In the genomic region with DNA sequence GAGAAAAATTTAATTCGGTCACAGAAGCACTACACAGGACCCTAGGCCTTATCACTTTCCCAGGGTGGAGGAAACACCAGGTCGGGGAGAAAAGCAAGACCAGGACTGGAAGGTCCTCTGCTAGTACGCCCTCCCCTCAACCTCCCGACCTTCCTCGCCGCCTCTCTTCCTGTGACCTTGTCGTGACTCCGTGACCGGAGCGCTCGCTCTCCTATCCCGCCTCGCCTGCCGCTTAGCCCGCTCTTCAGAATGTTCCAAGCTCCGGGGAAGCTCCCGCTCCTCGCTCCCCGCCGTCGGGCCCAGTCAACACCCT, we compare ENCODE assay signal across 1 cellular context.
TF ChIP-seq lines count a peak whose summit lies in the region.

No MANE protein-coding gene starts in this region.

TF ChIP-seq in K562, 482 proteins besides CTCF, POLR2A, EP300 and RAD21 (continued from another document):
- no peak for TF ChIP-seq ZNF699 (CRISPR knock-in tag; IDR thresholded peaks at IDR 0.05; ENCODE audit: insufficient replicate concordance)
- peak; percentile 97 for TF ChIP-seq ESRRA (IDR thresholded peaks at IDR 0.05; ENCODE audit: borderline replicate concordance, low read depth)
- TF ChIP-seq ZBED1 (IDR thresholded peaks at IDR 0.05): peak; percentile 58; the same call in 1 of the 2 replicates
- TF ChIP-seq ZNF175 (CRISPR knock-in tag; IDR thresholded peaks at IDR 0.05; ENCODE audit: low read depth): no peak
- no peak for TF ChIP-seq CBFB (CRISPR knock-in tag; IDR thresholded peaks at IDR 0.05)
- no peak; the same call in none of the 2 replicates for TF ChIP-seq ELF1 (tag; IDR thresholded peaks at IDR 0.05)
- TF ChIP-seq NUFIP1 (IDR thresholded peaks at IDR 0.05; ENCODE audit: partially characterized antibody): no peak
- no peak for TF ChIP-seq FOXJ2 (tag; IDR thresholded peaks at IDR 0.05)
- TF ChIP-seq MCM2 (IDR thresholded peaks at IDR 0.05; ENCODE audit: low read depth): no peak
- no peak for TF ChIP-seq FOXA1 (IDR thresholded peaks at IDR 0.05; ENCODE audit: borderline replicate concordance)
- TF ChIP-seq TFAM (CRISPR knock-in tag; conservative IDR thresholded peaks at IDR 0.05): no peak
- no peak for TF ChIP-seq JUND (IDR thresholded peaks at IDR 0.05; ENCODE audit: borderline replicate concordance, low read depth, low read length)
- peak; percentile 20; the same call in 1 of the 3 replicates for TF ChIP-seq JUND (tag; IDR thresholded peaks at IDR 0.05; ENCODE audit: borderline replicate concordance, low read depth, low read length)
- TF ChIP-seq ZNF316 (IDR thresholded peaks at IDR 0.05): no peak
- TF ChIP-seq PURB (CRISPR knock-in tag; IDR thresholded peaks at IDR 0.05; ENCODE audit: low read depth): no peak
- 0 out of 2 replicates have a peak, but pooled peaks have one; percentile 4 for TF ChIP-seq CTBP1 (IDR thresholded peaks at IDR 0.05; ENCODE audit: borderline replicate concordance)
- 0 out of 2 replicates have a peak, but pooled peaks have one; percentile 28 for TF ChIP-seq BRD4 (IDR thresholded peaks at IDR 0.05)
- no peak for TF ChIP-seq TAF7 (tag; IDR thresholded peaks at IDR 0.05)
- TF ChIP-seq YBX1 (IDR thresholded peaks at IDR 0.05): no peak
- no peak for TF ChIP-seq ZNF232 (CRISPR knock-in tag; IDR thresholded peaks at IDR 0.05)
- TF ChIP-seq, protein P1, sequence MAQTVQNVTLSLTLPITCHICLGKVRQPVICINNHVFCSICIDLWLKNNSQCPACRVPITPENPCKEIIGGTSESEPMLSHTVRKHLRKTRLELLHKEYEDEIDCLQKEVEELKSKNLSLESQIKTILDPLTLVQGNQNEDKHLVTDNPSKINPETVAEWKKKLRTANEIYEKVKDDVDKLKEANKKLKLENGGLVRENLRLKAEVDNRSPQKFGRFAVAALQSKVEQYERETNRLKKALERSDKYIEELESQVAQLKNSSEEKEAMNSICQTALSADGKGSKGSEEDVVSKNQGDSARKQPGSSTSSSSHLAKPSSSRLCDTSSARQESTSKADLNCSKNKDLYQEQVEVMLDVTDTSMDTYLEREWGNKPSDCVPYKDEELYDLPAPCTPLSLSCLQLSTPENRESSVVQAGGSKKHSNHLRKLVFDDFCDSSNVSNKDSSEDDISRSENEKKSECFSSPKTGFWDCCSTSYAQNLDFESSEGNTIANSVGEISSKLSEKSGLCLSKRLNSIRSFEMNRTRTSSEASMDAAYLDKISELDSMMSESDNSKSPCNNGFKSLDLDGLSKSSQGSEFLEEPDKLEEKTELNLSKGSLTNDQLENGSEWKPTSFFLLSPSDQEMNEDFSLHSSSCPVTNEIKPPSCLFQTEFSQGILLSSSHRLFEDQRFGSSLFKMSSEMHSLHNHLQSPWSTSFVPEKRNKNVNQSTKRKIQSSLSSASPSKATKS (CRISPR knock-in tag; IDR thresholded peaks at IDR 0.05): no peak
- no peak for TF ChIP-seq ZNF217 (CRISPR knock-in tag; IDR thresholded peaks at IDR 0.05)
- no peak for TF ChIP-seq CBX2 (IDR thresholded peaks at IDR 0.05; ENCODE audit: insufficient read depth, low read length, poor library complexity, severe bottlenecking)
- TF ChIP-seq, protein P2, sequence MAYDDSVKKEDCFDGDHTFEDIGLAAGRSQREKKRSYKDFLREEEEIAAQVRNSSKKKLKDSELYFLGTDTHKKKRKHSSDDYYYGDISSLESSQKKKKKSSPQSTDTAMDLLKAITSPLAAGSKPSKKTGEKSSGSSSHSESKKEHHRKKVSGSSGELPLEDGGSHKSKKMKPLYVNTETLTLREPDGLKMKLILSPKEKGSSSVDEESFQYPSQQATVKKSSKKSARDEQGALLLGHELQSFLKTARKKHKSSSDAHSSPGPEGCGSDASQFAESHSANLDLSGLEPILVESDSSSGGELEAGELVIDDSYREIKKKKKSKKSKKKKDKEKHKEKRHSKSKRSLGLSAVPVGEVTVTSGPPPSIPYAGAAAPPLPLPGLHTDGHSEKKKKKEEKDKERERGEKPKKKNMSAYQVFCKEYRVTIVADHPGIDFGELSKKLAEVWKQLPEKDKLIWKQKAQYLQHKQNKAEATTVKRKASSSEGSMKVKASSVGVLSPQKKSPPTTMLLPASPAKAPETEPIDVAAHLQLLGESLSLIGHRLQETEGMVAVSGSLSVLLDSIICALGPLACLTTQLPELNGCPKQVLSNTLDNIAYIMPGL (CRISPR knock-in tag; IDR thresholded peaks at IDR 0.05): peak; percentile 92
- TF ChIP-seq, protein P3, sequence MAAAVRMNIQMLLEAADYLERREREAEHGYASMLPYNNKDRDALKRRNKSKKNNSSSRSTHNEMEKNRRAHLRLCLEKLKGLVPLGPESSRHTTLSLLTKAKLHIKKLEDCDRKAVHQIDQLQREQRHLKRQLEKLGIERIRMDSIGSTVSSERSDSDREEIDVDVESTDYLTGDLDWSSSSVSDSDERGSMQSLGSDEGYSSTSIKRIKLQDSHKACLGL (CRISPR knock-in tag; IDR thresholded peaks at IDR 0.05; ENCODE audit: borderline replicate concordance, poor library complexity, severe bottlenecking): no peak
- TF ChIP-seq TRIM28 (IDR thresholded peaks at IDR 0.05): no peak
- TF ChIP-seq BHLHE40 (IDR thresholded peaks at IDR 0.05; ENCODE audit: low read length): no peak
- no peak for TF ChIP-seq ZNF707 (CRISPR knock-in tag; conservative IDR thresholded peaks at IDR 0.05)
- TF ChIP-seq NRF1 (conservative IDR thresholded peaks at IDR 0.05 in 1 of 2, IDR thresholded peaks at IDR 0.05 in 1 of 2): no peak
- peak; percentile 33 for TF ChIP-seq NEUROD1 (IDR thresholded peaks at IDR 0.05; ENCODE audit: borderline replicate concordance, low read depth, low read length, partially characterized antibody)
- TF ChIP-seq ZBTB8A (IDR thresholded peaks at IDR 0.05; ENCODE audit: partially characterized antibody): no peak
- TF ChIP-seq NFYB (IDR thresholded peaks at IDR 0.05; ENCODE audit: extremely low read depth, insufficient read length): no peak
